ENCODE assay signal across 12 cellular contexts in genomic region chr14:99522934-99523660, GRCh38. TPM values are rescaled to one million over a fixed set of nuclear protein-coding genes. Genes with fewer than 3 reads are reported as not detected.
DNase-seq lines count a peak whose midpoint lies in the region; ATAC-seq and TF ChIP-seq lines count a peak whose summit lies in the region.
"Had no signal": no experiment of that assay in that cellular context is flagged by ENCODE, and none has a peak within 500 bp of the region (broad histone marks: within the 10 kb centered on the region; RNA-seq: fewer than 3 reads in every experiment).

No MANE protein-coding gene starts in this region.

- H3F3A ChIP-seq in PC-3 (ENCODE audit: low read length, unreplicated experiment), result no peaks in the 10 kb centered on the region

- peaks cover 76% of the 10 kb centered on the region for H3K4me1 Mint-ChIP-seq in nephron progenitor cell
- H3K4me1 Mint-ChIP-seq: B cell had no signal

- intact Hi-C loops in PC-3 (cut with micrococcal nuclease), result loop anchor here (5.0 kb wide), 1 partner anchor 39 kb away; no protein-coding TSS in a partner anchor

- TF ChIP-seq EP300 in gastroesophageal sphincter (IDR thresholded peaks at IDR 0.05), result no peak

- no peaks in the 10 kb centered on the region for H3K27me3 ChIP-seq in BLaER1 treated with 17β-estradiol and CSF1 and Interleukin-3, amounts not matched to agents 10 nM and 100 nM
- H3K27me3 ChIP-seq in PC-3 (ENCODE audit: low read length) (no peaks in the 10 kb centered on the region), gastroesophageal sphincter (no peaks in the 10 kb centered on the region)

- POLR2A ChIA-PET in PC-3 (lab: Charles Lee; ENCODE audit: unreplicated experiment), result no interaction called here

- H3K79me2 ChIP-seq in PC-3 (ENCODE audit: low read length), result peaks cover 27% of the 10 kb centered on the region

- H3K27ac Mint-ChIP-seq in nephron progenitor cell, result peak overlapping the region; percentile 89
- H3K27ac Mint-ChIP-seq: activated CD4-positive, alpha-beta memory T cell treated with anti-CD3 and anti-CD28 coated beads for 36 hours; B cell had no signal

- no peak for TF ChIP-seq POLR2A in gastroesophageal sphincter (IDR thresholded peaks at IDR 0.05)

- ATAC-seq in PC-3 (no peak; the same call in 1 of the 2 replicates), gastroesophageal sphincter (no peak), HG03280 (IDR thresholded peaks at IDR 0.05; ENCODE audit: unreplicated experiment) (no peak), GM19035 (IDR thresholded peaks at IDR 0.05; ENCODE audit: unreplicated experiment) (no peak)
- ATAC-seq: activated naive CD4-positive, alpha-beta T cell treated with anti-CD3 and anti-CD28 coated beads, Interleukin-2, amount 50 U/mL, for 72 hours had no signal

- no peak overlapping the region for H3K27ac ChIP-seq in BLaER1 treated with 17β-estradiol and CSF1 and Interleukin-3, amounts not matched to agents 10 nM and 100 nM
- H3K27ac ChIP-seq in PC-3 (ENCODE audit: low read length), result peak overlapping the region; percentile 5; the same call in 1 of the 2 replicates
- peak overlapping the region; percentile 22 to 86 (median 78) for H3K27ac ChIP-seq in gastroesophageal sphincter
- no peak overlapping the region for H3K27ac ChIP-seq in caudate nucleus (ENCODE audit: low read depth, low read length)
- H3K27ac ChIP-seq: parathyroid adenoma had no signal

- DNase-seq in PC-3 (no peak), nephron progenitor cell (peak; percentile 68), caudate nucleus (lab: John Stamatoyannopoulos, UW) (no peak), pons (ENCODE audit: low spot score) (no peak)
- DNase-seq: activated CD4-positive, alpha-beta memory T cell treated with anti-CD3 and anti-CD28 coated beads for 36 hours had no signal

- peaks cover 11 to 43% (median 34%) of the 10 kb centered on the region in 10 experiments; a peak in 19 of 20 replicates for H3K4me1 ChIP-seq in BLaER1 treated with 17β-estradiol and CSF1 and Interleukin-3, amounts not matched to agents 10 nM and 100 nM
- H3K4me1 ChIP-seq in PC-3 (ENCODE audit: insufficient read depth, low read length) (peaks cover 41% of the 10 kb centered on the region), gastroesophageal sphincter (peaks cover 3 to 69% (median 42%) of the 10 kb centered on the region in 3 donors)

- no peak overlapping the region for H3K4me3 ChIP-seq in BLaER1 treated with 17β-estradiol and CSF1 and Interleukin-3, amounts not matched to agents 10 nM and 100 nM
- no peak overlapping the region for H3K4me3 ChIP-seq in PC-3 (ENCODE audit: low read length)
- no peak overlapping the region for H3K4me3 ChIP-seq in gastroesophageal sphincter

- peaks cover 0 to 95% (median 39%) of the 10 kb centered on the region in 11 experiments; a peak in 18 of 22 replicates for H4K20me1 ChIP-seq in BLaER1 treated with 17β-estradiol and CSF1 and Interleukin-3, amounts not matched to agents 10 nM and 100 nM
- peaks cover 6% of the 10 kb centered on the region for H4K20me1 ChIP-seq in PC-3 (ENCODE audit: low read length)

- no peak overlapping the region for H2AFZ ChIP-seq in PC-3 (ENCODE audit: low read length)
- H2AFZ ChIP-seq: parathyroid adenoma had no signal

- peak overlapping the region in 4 of 11 experiments; percentile 22 to 29 (median 26); a peak in 3 of 22 replicates for H3K9ac ChIP-seq in BLaER1 treated with 17β-estradiol and CSF1 and Interleukin-3, amounts not matched to agents 10 nM and 100 nM
- 0 out of 2 replicates have a peak overlapping the region, but pooled peaks have one; percentile 23 for H3K9ac ChIP-seq in PC-3 (ENCODE audit: low read length)
- H3K9ac ChIP-seq: parathyroid adenoma had no signal

- peak overlapping the region; percentile 63 for H3K4me3 Mint-ChIP-seq in nephron progenitor cell
- H3K4me3 Mint-ChIP-seq: activated CD4-positive, alpha-beta memory T cell treated with anti-CD3 and anti-CD28 coated beads for 36 hours; B cell had no signal

- no peaks in the 10 kb centered on the region for H3K9me2 ChIP-seq in PC-3 (replicated peaks; ENCODE audit: low read length)

- no peaks in the 10 kb centered on the region for H3K9me3 ChIP-seq in BLaER1 treated with 17β-estradiol and CSF1 and Interleukin-3, amounts not matched to agents 10 nM and 100 nM (replicated peaks in 1 of 11)
- H3K9me3 ChIP-seq in PC-3 (ENCODE audit: low read length) (no peaks in the 10 kb centered on the region), gastroesophageal sphincter (no peaks in the 10 kb centered on the region)

- H3K4me2 ChIP-seq in BLaER1 treated with 17β-estradiol and CSF1 and Interleukin-3, amounts not matched to agents 10 nM and 100 nM, result peak overlapping the region in 6 of 11 experiments; percentile 0 to 35 (median 24); a peak in 3 of 22 replicates
- H3K4me2 ChIP-seq in PC-3 (ENCODE audit: low read length), result peak overlapping the region; percentile 50

- H3K36me3 ChIP-seq in BLaER1 treated with 17β-estradiol and CSF1 and Interleukin-3, amounts not matched to agents 10 nM and 100 nM, result peaks cover 0 to 5% (median 0%) of the 10 kb centered on the region in 11 experiments; a peak in 3 of 22 replicates
- H3K36me3 ChIP-seq in PC-3 (ENCODE audit: low read depth, low read length), result no peaks in the 10 kb centered on the region
- peaks cover 0 to 6% of the 10 kb centered on the region in 2 donors for H3K36me3 ChIP-seq in gastroesophageal sphincter

- CTCF ChIA-PET in PC-3 (lab: Charles Lee), result no interaction called here

- BruUV-seq in PC-3 (replicated peaks; lab: Mats Ljungman, UMichigan), result no TSS peak

- 3 to 50% methylated on average over 2 to 7 of the region's 14 CpGs for WGBS in gastroesophageal sphincter (ENCODE audit: low coverage in 1 of 2), 2 donors

- no peaks in the 10 kb centered on the region for H3K9me3 Mint-ChIP-seq in nephron progenitor cell
- H3K9me3 Mint-ChIP-seq: activated CD4-positive, alpha-beta memory T cell treated with anti-CD3 and anti-CD28 coated beads for 36 hours; activated naive CD4-positive, alpha-beta T cell treated with anti-CD3 and anti-CD28 coated beads, Interleukin-2, amount 50 U/mL, for 72 hours had no signal

- no peaks in the 10 kb centered on the region for H3K36me3 Mint-ChIP-seq in nephron progenitor cell (ENCODE audit: low read depth)
- H3K36me3 Mint-ChIP-seq: activated CD4-positive, alpha-beta memory T cell treated with anti-CD3 and anti-CD28 coated beads for 36 hours; activated naive CD4-positive, alpha-beta T cell treated with anti-CD3 and anti-CD28 coated beads, Interleukin-2, amount 50 U/mL, for 72 hours had no signal

- TF ChIP-seq CTCF in PC-3 (conservative IDR thresholded peaks at IDR 0.05; ENCODE audit: low read depth, low read length), result no peak
- TF ChIP-seq CTCF in gastroesophageal sphincter (IDR thresholded peaks at IDR 0.05), result no peak
- no peak for TF ChIP-seq CTCF in nephron progenitor cell (IDR thresholded peaks at IDR 0.05)

- no peaks in the 10 kb centered on the region for H3K27me3 Mint-ChIP-seq in nephron progenitor cell (ENCODE audit: low read depth, poor library complexity)
- H3K27me3 Mint-ChIP-seq: activated CD4-positive, alpha-beta memory T cell treated with anti-CD3 and anti-CD28 coated beads for 36 hours; B cell had no signal

RNA-seq across cellular contexts. Expression of gene CCNK, which starts 41.9 kb away (rescaled TPM):
- total RNA-seq in PC-3 (2014; rRNA removed) (26.2 and 51.8 TPM in 2 replicates), gastroesophageal sphincter (10 to 100 TPM; 17.1 to 26.8 (median 20.7) TPM)

RNA-seq across cellular contexts. Expression of gene SETD3, which starts 42.4 kb away (rescaled TPM):
- total RNA-seq in PC-3 (2014; rRNA removed), result 46.8 and 51.7 TPM in 2 replicates
- 100 to 1,000 TPM; 127 to 184 (median 162) TPM for total RNA-seq in gastroesophageal sphincter

Comparison
In these comparisons a context has a peak if more than half of its experiments do, and no peak if none do; other contexts are left out.
1. H3K27ac ChIP-seq: peak in PC-3 (single experiment) and gastroesophageal sphincter (4 of 4); none in BLaER1 treated with 17β-estradiol and CSF1 and Interleukin-3, amounts not matched to agents 10 nM and 100 nM (0 of 11) and caudate nucleus (single experiment).